In the genomic region with DNA sequence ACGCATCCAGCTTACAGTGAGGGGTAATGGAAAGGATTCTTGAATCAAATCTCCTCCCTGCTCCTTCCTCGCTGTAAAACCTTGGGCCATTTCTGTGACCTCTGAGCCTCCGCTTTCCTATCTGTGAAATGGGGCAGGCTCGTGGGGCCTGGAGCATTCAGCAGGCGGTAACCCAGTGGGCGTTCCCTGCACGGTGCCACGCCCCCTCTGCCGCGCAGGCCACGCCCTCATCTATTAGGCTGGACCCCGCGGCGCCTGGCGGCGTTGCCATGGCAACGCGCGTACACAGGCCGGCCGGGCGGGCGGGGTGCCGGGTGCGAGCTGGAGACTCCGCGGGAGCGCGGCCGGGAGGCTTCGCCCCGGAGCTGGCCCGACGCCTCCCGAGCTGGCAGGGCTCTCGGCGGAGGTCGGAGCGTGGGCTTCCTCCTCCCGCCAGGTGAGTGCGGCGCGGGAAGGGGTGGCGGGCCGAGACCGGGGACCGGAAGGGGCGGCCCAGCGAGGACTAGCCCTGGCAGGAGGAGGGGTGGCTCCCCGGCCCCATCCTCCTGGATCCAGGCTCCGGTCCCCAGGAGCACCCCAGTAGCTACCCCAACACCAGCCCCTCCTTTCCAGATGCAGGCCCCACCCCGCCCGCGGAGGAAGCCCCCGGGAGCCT, we compare ENCODE assay signal across 1 cellular context.
A peak's percentile ranks its signal among the peaks of the same experiment; 100 is the strongest.
TF ChIP-seq lines count a peak whose summit lies in the region.

Gene FHAD1 (plus strand): TSS at position 264 of the 655 bp plus-strand sequence. CDS start 4,562 bp downstream, outside the sequence.

TF ChIP-seq in SK-N-SH, 30 proteins besides CTCF, POLR2A, EP300 and RAD21 (continued from another document):
- TF ChIP-seq REST (IDR thresholded peaks at IDR 0.05; ENCODE audit: low read depth, low read length) (no peak), NRF1 (IDR thresholded peaks at IDR 0.05; ENCODE audit: low read depth, low read length) (no peak), EZH2phosphoT487 (IDR thresholded peaks at IDR 0.05; ENCODE audit: borderline replicate concordance, low read depth) (no peak), RXRA (IDR thresholded peaks at IDR 0.05; ENCODE audit: borderline replicate concordance, low read depth) (no peak), FOXJ3 (CRISPR knock-in tag; IDR thresholded peaks at IDR 0.05) (no peak), GABPA (IDR thresholded peaks at IDR 0.05; ENCODE audit: low read depth) (peak; percentile 25; the same call in 1 of the 2 replicates), YY1 (IDR thresholded peaks at IDR 0.05; ENCODE audit: low read depth) (no peak), RFX5 (IDR thresholded peaks at IDR 0.05; ENCODE audit: low read length) (no peak), TAF1 (IDR thresholded peaks at IDR 0.05; ENCODE audit: borderline replicate concordance, low read depth, low read length) (no peak), SMC3 (IDR thresholded peaks at IDR 0.05; ENCODE audit: low read depth, low read length) (no peak), TEAD4 (IDR thresholded peaks at IDR 0.05; ENCODE audit: borderline replicate concordance, insufficient read depth) (no peak), FOSL2 (IDR thresholded peaks at IDR 0.05; ENCODE audit: borderline replicate concordance, low read depth) (no peak), MXI1 (IDR thresholded peaks at IDR 0.05; ENCODE audit: low read depth, low read length) (peak; percentile 62; the same call in 1 of the 2 replicates), POLR2AphosphoS5 (IDR thresholded peaks at IDR 0.05; ENCODE audit: low read depth, low read length) (no peak), NFIC (IDR thresholded peaks at IDR 0.05; ENCODE audit: borderline replicate concordance) (no peak), SIN3A (IDR thresholded peaks at IDR 0.05; ENCODE audit: borderline replicate concordance, low read depth, low read length) (peak; percentile 37; the same call in 1 of the 2 replicates), MEF2A (IDR thresholded peaks at IDR 0.05; ENCODE audit: borderline replicate concordance, low read depth) (no peak), CHD2 (IDR thresholded peaks at IDR 0.05; ENCODE audit: low read length, partially characterized antibody) (no peak), ELF1 (IDR thresholded peaks at IDR 0.05) (no peak), TCF12 (IDR thresholded peaks at IDR 0.05) (no peak), GATA2 (CRISPR knock-in tag; IDR thresholded peaks at IDR 0.05) (no peak)
- TF ChIP-seq, protein P1, sequence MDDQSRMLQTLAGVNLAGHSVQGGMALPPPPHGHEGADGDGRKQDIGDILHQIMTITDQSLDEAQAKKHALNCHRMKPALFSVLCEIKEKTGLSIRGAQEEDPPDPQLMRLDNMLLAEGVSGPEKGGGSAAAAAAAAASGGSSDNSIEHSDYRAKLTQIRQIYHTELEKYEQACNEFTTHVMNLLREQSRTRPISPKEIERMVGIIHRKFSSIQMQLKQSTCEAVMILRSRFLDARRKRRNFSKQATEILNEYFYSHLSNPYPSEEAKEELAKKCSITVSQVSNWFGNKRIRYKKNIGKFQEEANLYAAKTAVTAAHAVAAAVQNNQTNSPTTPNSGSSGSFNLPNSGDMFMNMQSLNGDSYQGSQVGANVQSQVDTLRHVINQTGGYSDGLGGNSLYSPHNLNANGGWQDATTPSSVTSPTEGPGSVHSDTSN (IDR thresholded peaks at IDR 0.05): no peak
- TF ChIP-seq, protein P2, sequence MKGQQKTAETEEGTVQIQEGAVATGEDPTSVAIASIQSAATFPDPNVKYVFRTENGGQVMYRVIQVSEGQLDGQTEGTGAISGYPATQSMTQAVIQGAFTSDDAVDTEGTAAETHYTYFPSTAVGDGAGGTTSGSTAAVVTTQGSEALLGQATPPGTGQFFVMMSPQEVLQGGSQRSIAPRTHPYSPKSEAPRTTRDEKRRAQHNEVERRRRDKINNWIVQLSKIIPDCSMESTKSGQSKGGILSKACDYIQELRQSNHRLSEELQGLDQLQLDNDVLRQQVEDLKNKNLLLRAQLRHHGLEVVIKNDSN (IDR thresholded peaks at IDR 0.05; ENCODE audit: borderline replicate concordance, low read depth): no peak
- TF ChIP-seq, protein P3, sequence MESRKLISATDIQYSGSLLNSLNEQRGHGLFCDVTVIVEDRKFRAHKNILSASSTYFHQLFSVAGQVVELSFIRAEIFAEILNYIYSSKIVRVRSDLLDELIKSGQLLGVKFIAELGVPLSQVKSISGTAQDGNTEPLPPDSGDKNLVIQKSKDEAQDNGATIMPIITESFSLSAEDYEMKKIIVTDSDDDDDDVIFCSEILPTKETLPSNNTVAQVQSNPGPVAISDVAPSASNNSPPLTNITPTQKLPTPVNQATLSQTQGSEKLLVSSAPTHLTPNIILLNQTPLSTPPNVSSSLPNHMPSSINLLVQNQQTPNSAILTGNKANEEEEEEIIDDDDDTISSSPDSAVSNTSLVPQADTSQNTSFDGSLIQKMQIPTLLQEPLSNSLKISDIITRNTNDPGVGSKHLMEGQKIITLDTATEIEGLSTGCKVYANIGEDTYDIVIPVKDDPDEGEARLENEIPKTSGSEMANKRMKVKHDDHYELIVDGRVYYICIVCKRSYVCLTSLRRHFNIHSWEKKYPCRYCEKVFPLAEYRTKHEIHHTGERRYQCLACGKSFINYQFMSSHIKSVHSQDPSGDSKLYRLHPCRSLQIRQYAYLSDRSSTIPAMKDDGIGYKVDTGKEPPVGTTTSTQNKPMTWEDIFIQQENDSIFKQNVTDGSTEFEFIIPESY (IDR thresholded peaks at IDR 0.05; ENCODE audit: borderline replicate concordance, low read depth): no peak
